In genomic region chr19:4702764-4703163, GRCh38 we compare ENCODE assay signal across 31 cellular contexts.
"Had no signal": no experiment of that assay in that cellular context is flagged by ENCODE, and none has a peak within 500 bp of the region (broad histone marks: within the 10 kb centered on the region; RNA-seq: fewer than 3 reads in every experiment).

No MANE protein-coding gene starts in this region.

- H3K9me3 Mint-ChIP-seq: endodermal cell; memory B cell; natural killer cell; neural crest cell; stimulated activated memory B cell treated with anti-CD40 and anti-IgM and Interleukin-4, amounts not matched to agents 10 μg/mL and 1 μg/mL and 100 μg/mL, for 72 hours had no signal

- H3K27ac ChIP-seq: dorsolateral prefrontal cortex, esophagus muscularis mucosa, foreskin keratinocyte, heart right ventricle, parathyroid adenoma, thoracic aorta, tibial nerve had no signal

- FAIRE-seq: endothelial cell of umbilical vein, islet of Langerhans, urothelium cell line had no signal

- H3K27me3 Mint-ChIP-seq: memory B cell; progenitor cell of endocrine pancreas; stimulated activated memory B cell treated with anti-CD40 and anti-IgM and Interleukin-4, amounts not matched to agents 10 μg/mL and 1 μg/mL and 100 μg/mL, for 72 hours had no signal

- H3K4me1 Mint-ChIP-seq: natural killer cell; neural crest cell; stimulated activated memory B cell treated with anti-CD40 and anti-IgM and Interleukin-4, amounts not matched to agents 10 μg/mL and 1 μg/mL and 100 μg/mL, for 72 hours had no signal

- H3K4me3 Mint-ChIP-seq: endodermal cell; memory B cell; natural killer cell; neural crest cell; stimulated activated memory B cell treated with anti-CD40 and anti-IgM and Interleukin-4, amounts not matched to agents 10 μg/mL and 1 μg/mL and 100 μg/mL, for 72 hours had no signal

- H3K4me2 ChIP-seq: smooth muscle cell had no signal

- H3K9ac ChIP-seq: parathyroid adenoma had no signal

- H2AFZ ChIP-seq: parathyroid adenoma had no signal

- H3K36me3 Mint-ChIP-seq: natural killer cell had no signal

- H3K4me3 ChIP-seq: dorsolateral prefrontal cortex, esophagus muscularis mucosa, heart right ventricle, lower lobe of right lung, smooth muscle cell, thoracic aorta, tibial nerve, upper lobe of left lung had no signal

- H3K4me1 ChIP-seq: parathyroid adenoma had no signal

- H3K27ac Mint-ChIP-seq: endodermal cell; memory B cell; progenitor cell of endocrine pancreas; stimulated activated memory B cell treated with anti-CD40 and anti-IgM and Interleukin-4, amounts not matched to agents 10 μg/mL and 1 μg/mL and 100 μg/mL, for 72 hours had no signal

- H3K9me3 ChIP-seq: esophagus muscularis mucosa, heart right ventricle, lower lobe of right lung, thoracic aorta, tibial nerve, upper lobe of left lung had no signal

- ATAC-seq: foreskin keratinocyte; heart right ventricle; left ventricle myocardium superior; lower lobe of right lung; natural killer cell; sciatic nerve; stimulated activated memory B cell treated with anti-CD40 and anti-IgM and Interleukin-4, amounts not matched to agents 10 μg/mL and 1 μg/mL and 100 μg/mL, for 72 hours; stimulated activated naive CD8-positive, alpha-beta T cell treated with anti-CD3 and anti-CD28 coated beads, Interleukin-15, Interleukin-2, amounts not matched to agents 100 U/mL and 50 U/mL, for 24 hours had no signal

- DNase-seq: cortex of kidney; dorsolateral prefrontal cortex; effector CD4-positive, alpha-beta T cell; endodermal cell; foreskin keratinocyte; glutamatergic neuron; heart right ventricle; hippocampal formation; kidney glomerular epithelial cell; left ventricle myocardium superior; lower lobe of right lung; natural killer cell; stimulated activated CD4-positive, alpha-beta T cell treated with anti-CD3 and anti-CD28 coated beads, Interleukin-12 subunit alpha, Interleukin-12 subunit beta, amount 100 ng/mL, for 4 hours; stimulated activated CD4-positive, alpha-beta T cell treated with anti-CD3 and anti-CD28 coated beads, Interleukin-1b, Interleukin-23, amount 100 ng/mL, for 48 hours; stimulated activated CD4-positive, alpha-beta T cell treated with anti-CD3 and anti-CD28 coated beads, Interleukin-4, amount 100 ng/mL, for 1 hour; stimulated activated naive CD8-positive, alpha-beta T cell treated with anti-CD3 and anti-CD28 coated beads, Interleukin-15, Interleukin-2, amounts not matched to agents 100 U/mL and 50 U/mL, for 24 hours; substantia nigra; upper lobe of left lung had no signal

- H3K27me3 ChIP-seq: dorsolateral prefrontal cortex, esophagus muscularis mucosa, foreskin keratinocyte, heart right ventricle, tibial nerve, upper lobe of left lung had no signal
